ENCODE assay signal across 8 cellular contexts in the genomic region with DNA sequence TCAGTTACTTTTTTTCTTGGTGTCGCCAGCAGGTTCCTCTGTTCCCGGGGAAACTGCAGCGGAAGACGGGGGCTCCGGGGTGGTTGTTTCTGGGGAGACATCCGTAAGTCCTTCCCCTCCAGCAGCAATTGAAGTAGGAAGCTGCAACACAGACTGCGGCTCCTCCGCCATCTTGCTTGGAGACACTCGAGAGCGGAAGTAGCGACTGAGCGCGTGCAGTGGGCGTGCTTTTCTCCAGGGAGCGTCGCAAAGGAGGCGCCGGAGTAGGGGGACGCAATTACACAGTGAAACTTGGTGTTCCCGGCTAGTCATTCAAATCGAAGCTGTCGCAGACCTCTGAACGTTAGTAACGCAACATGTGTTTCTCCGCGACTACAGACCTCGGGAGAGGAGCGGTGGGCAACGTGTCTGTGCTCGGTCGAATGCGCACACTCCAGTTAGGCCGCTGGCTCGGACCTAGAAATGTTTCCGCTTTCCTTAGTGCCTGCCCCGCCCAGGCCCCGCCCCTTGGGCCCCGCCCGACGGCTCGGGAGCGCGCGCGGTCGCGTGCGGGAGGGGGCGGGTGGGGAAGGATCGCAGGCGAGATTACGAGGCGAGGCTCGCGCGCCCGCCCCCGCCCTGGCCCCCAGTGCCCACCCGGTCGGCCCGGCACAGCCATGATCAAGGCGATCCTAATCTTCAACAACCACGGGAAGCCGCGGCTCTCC. TPM values are rescaled to one million over a fixed set of nuclear protein-coding genes. Genes with fewer than 3 reads are reported as not detected.
DNase-seq lines count a peak whose midpoint lies in the region; ATAC-seq, FAIRE-seq and TF ChIP-seq lines count a peak whose summit lies in the region.

A gene (plus strand): TSS at position 554 of the 707 bp plus-strand sequence. CDS start 103 bp downstream, at position 657.
A gene (minus strand): TSS at position 184 of the 707 bp plus-strand sequence. CDS start 13 bp downstream, at position 171.

- peak; percentile 70 for DNase-seq in GM18507 (ENCODE audit: extremely low spot score, insufficient read length, low read depth)
- DNase-seq in NCI-H1930 (lab: John Stamatoyannopoulos, UW): peak; percentile 71 to 77
- DNase-seq in anterior cingulate cortex (lab: John Stamatoyannopoulos, UW): peak; percentile 62 to 99 (median 93)
- DNase-seq in right atrium auricular region (ENCODE audit: low spot score): peak; percentile 90
- DNase-seq in psoas muscle: peak; percentile 92 to 95

- TF ChIP-seq CTCF in right atrium auricular region (IDR thresholded peaks at IDR 0.05): no peak
- no peak for TF ChIP-seq CTCF in psoas muscle (IDR thresholded peaks at IDR 0.05)

- H3K36me3 ChIP-seq in right atrium auricular region: peaks cover 8% of the 10 kb centered on the region
- peaks cover 0 to 19% of the 10 kb centered on the region in 2 donors for H3K36me3 ChIP-seq in psoas muscle (ENCODE audit: insufficient read depth in 1 of 2, low read depth in 1 of 2)
- H3K36me3 ChIP-seq in urinary bladder (ENCODE audit: insufficient read depth): no peaks in the 10 kb centered on the region

- H3K4me3 ChIP-seq in right atrium auricular region (peak within 1 kb of the TSS; percentile 86 to 88), psoas muscle (peak within 1 kb of the TSS; percentile 87), urinary bladder (ENCODE audit: low read depth, low read length) (peak within 1 kb of the TSS; percentile 93)

- intact Hi-C loops in T-helper 2 cell treated with Interferon-gamma antibody and Interleukin-4, amounts not matched to agents 100 ng/mL and 5 ng/mL, for 36 hours (cut with micrococcal nuclease): loop anchor here (1.0 to 10.0 kb wide), 8 partner anchors 215 to 733 kb away; a partner anchor contains a TSS
- intact Hi-C loops in psoas muscle (cut with DNase I): loop anchor here (5.0 to 10.0 kb wide), 5 partner anchors 214 to 529 kb away; a partner anchor contains a TSS

- 8 to 19% (median 17%) methylated on average over 57 to 65 of the region's 65 CpGs for WGBS in psoas muscle, 3 donors
- WGBS in urinary bladder: 7% methylated on average over 65 of the region's 65 CpGs

- FAIRE-seq in GM18507 (lab: Jason Lieb, UNC): peak; percentile 94

- ATAC-seq in HG02973 (IDR thresholded peaks at IDR 0.05; ENCODE audit: unreplicated experiment): peak; percentile 82
- peak; percentile 95 to 96 (median 96) for ATAC-seq in psoas muscle

- no peaks in the 10 kb centered on the region for H3K9me3 ChIP-seq in right atrium auricular region
- no peaks in the 10 kb centered on the region for H3K9me3 ChIP-seq in psoas muscle

- peak within 1 kb of the TSS; percentile 97 to 98 for H3K27ac ChIP-seq in right atrium auricular region
- H3K27ac ChIP-seq in psoas muscle: peak within 1 kb of the TSS; percentile 96
- peak within 1 kb of the TSS; percentile 86 for H3K27ac ChIP-seq in urinary bladder (ENCODE audit: low read depth)

- peaks cover 0 to 52% of the 10 kb centered on the region in 2 donors for H3K4me1 ChIP-seq in right atrium auricular region
- peaks cover 53% of the 10 kb centered on the region for H3K4me1 ChIP-seq in psoas muscle
- H3K4me1 ChIP-seq in urinary bladder (ENCODE audit: insufficient read depth): no peaks in the 10 kb centered on the region

- H3K27me3 ChIP-seq in right atrium auricular region (no peaks in the 10 kb centered on the region), psoas muscle (ENCODE audit: insufficient read depth in 3 of 3, low read length in 2 of 3) (no peaks in the 10 kb centered on the region)

RNA-seq across cellular contexts. Expression of the first gene that starts in this region (rescaled TPM):
- 68.7 and 69.4 TPM in 2 replicates for total RNA-seq in T-helper 2 cell treated with Interferon-gamma antibody and Interleukin-4, amounts not matched to agents 100 ng/mL and 5 ng/mL, for 36 hours
- total RNA-seq in right atrium auricular region (10 to 100 TPM; 50.1 to 63.4 TPM), psoas muscle (10 to 100 TPM; 20.2 to 29.6 (median 26.3) TPM), urinary bladder (159 TPM)
- polyA plus RNA-seq in psoas muscle (10 to 100 TPM; 24.8 to 30.8 (median 29.9) TPM), urinary bladder (78.6 TPM)

RNA-seq across cellular contexts. Expression of the second gene that starts in this region (rescaled TPM):
- total RNA-seq in T-helper 2 cell treated with Interferon-gamma antibody and Interleukin-4, amounts not matched to agents 100 ng/mL and 5 ng/mL, for 36 hours: 41.4 and 41.8 TPM in 2 replicates
- 10 to 100 TPM; 15.7 to 19.4 TPM for total RNA-seq in right atrium auricular region
- 10 to 100 TPM; 20.3 to 32.8 (median 27.1) TPM for total RNA-seq in psoas muscle
- 10 to 100 TPM; 19.6 to 44.2 (median 36.2) TPM for polyA plus RNA-seq in psoas muscle
- 75.9 TPM for total RNA-seq in urinary bladder
- 31.8 TPM for polyA plus RNA-seq in urinary bladder

Comparison
In these comparisons a context has a peak if more than half of its experiments do, and no peak if none do; other contexts are left out.
1. Peak in every context shown above with its lines: DNase-seq, ATAC-seq, H3K4me3 ChIP-seq and H3K27ac ChIP-seq.